10 cellular contexts compared by ENCODE assay signal in the genomic region with DNA sequence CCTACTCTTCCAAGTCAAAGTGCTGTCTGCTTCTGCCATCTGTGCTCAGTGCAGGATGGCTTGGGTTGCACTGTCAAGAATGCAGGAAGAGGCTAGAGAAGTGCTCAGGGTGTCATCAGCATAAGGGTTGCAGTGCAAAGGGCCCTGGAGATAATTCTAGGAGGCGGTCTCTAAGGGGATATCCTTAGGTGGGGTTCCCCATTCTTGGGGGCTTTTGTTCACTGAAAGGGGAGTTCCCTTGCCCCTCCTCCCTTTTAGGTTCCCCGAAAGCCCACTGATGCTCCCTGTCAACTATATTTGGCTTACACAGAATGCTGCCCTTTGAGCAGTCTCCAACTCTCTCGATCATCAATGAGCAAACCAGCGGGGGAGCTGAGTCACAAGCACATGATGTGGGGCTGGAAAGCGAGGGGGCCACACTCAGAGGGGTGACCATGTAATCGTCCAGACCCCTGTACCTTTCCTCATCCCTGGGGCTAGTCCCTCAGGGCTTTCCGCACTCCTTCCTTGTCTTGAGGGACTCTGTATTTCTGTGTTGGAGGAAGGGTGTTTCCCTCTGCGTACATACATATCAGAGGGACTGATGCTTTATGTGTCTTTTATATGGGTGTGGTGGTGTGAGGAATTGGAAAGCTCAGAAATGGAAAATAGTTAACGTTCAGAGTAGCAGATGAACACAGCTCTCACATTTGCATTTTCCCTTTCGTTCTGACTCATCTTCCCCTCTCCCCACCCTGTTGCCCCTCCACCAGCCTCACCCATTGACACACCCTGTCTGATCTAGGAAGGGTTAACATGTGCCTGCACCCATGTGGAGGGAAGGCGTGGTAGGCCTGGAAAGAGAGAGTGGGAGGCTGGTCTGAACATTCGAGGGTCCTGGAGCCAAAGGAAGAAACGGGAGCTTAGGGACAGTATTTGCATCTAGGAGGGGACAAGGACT. TPM values are rescaled to one million over a fixed set of nuclear protein-coding genes. Genes with fewer than 3 reads are reported as not detected.
DNase-seq lines count a peak whose midpoint lies in the region; ATAC-seq, FAIRE-seq and TF ChIP-seq lines count a peak whose summit lies in the region.
"Had no signal": no experiment of that assay in that cellular context is flagged by ENCODE, and none has a peak within 500 bp of the region (broad histone marks: within the 10 kb centered on the region; RNA-seq: fewer than 3 reads in every experiment).

No MANE protein-coding gene starts in this region.

- peaks cover 5% of the 10 kb centered on the region for H3K4me1 ChIP-seq in osteoblast (ENCODE audit: insufficient read depth, low read length)
- H3K4me1 ChIP-seq in left ventricle myocardium inferior: peaks cover 9% of the 10 kb centered on the region

- no peak overlapping the region for H3K4me2 ChIP-seq in osteoblast (ENCODE audit: insufficient read depth, low read length)

- no peak for TF ChIP-seq CTCF in osteoblast (IDR thresholded peaks at IDR 0.05; ENCODE audit: extremely low read depth, low read depth, low read length)
- no peak for TF ChIP-seq CTCF in left ventricle myocardium inferior (IDR thresholded peaks at IDR 0.05; ENCODE audit: borderline replicate concordance)

- peak; percentile 28 for ATAC-seq in GM21619 (IDR thresholded peaks at IDR 0.05; ENCODE audit: unreplicated experiment)

- H3K9me3 ChIP-seq in osteoblast (ENCODE audit: low read depth, low read length) (no peaks in the 10 kb centered on the region), left ventricle myocardium inferior (replicated peaks) (no peaks in the 10 kb centered on the region)

- peak; percentile 51 for TF ChIP-seq POLR2A in GM12891 (IDR thresholded peaks at IDR 0.05; ENCODE audit: low read depth, low read length)

- H3K27me3 ChIP-seq in osteoblast (ENCODE audit: insufficient read depth, low read length) (no peaks in the 10 kb centered on the region), left ventricle myocardium inferior (ENCODE audit: low read depth) (peaks cover 15% of the 10 kb centered on the region)

- H3K4me3 ChIP-seq in osteoblast (ENCODE audit: insufficient read depth, low read length): no peak overlapping the region
- no peak overlapping the region for H3K4me3 ChIP-seq in left ventricle myocardium inferior

- H3K36me3 ChIP-seq in osteoblast (ENCODE audit: insufficient read depth, low read length): no peaks in the 10 kb centered on the region
- no peaks in the 10 kb centered on the region for H3K36me3 ChIP-seq in left ventricle myocardium inferior

- DNase-seq in GM12891 (ENCODE audit: insufficient read length, low spot score) (peak; percentile 43), osteoblast (ENCODE audit: insufficient read length, low spot score, missing footprints) (peak; percentile 75), NCI-H446 (lab: John Stamatoyannopoulos, UW) (no peak), H4 (ENCODE audit: low spot score) (no peak), left ventricle myocardium inferior (no peak), HPDE6-E6E7 (ENCODE audit: extremely low spot score) (no peak)
- DNase-seq in activated CD4-positive, alpha-beta T cell treated with anti-CD3 and anti-CD28 coated beads for 48 hours: peak; percentile 81

- H3K27ac ChIP-seq in osteoblast (ENCODE audit: low read depth, low read length) (no peak overlapping the region), left ventricle myocardium inferior (replicated peaks) (no peak overlapping the region)

- H4K20me1 ChIP-seq in osteoblast (ENCODE audit: insufficient read depth, low read length): no peaks in the 10 kb centered on the region

- H2AFZ ChIP-seq in osteoblast (ENCODE audit: low read length): no peak overlapping the region

- H3K79me2 ChIP-seq in osteoblast (ENCODE audit: insufficient read depth, low read length): peaks cover 4% of the 10 kb centered on the region

- FAIRE-seq in GM12891 (lab: Jason Lieb, UNC): peak; percentile 99
- FAIRE-seq: TTC549 had no signal

- intact Hi-C loops in left ventricle myocardium inferior (cut with micrococcal nuclease): no loop called here

TF ChIP-seq in GM12891, 5 proteins besides CTCF, POLR2A, EP300 and RAD21:
- peak; percentile 100 for TF ChIP-seq POU2F2 (IDR thresholded peaks at IDR 0.05; ENCODE audit: low read depth, low read length)
- TF ChIP-seq TAF1 (IDR thresholded peaks at IDR 0.05; ENCODE audit: low read depth, low read length): peak; percentile 29; the same call in 1 of the 2 replicates
- TF ChIP-seq SPI1 (IDR thresholded peaks at IDR 0.05; ENCODE audit: low read depth, low read length): peak; percentile 53
- peak; percentile 49; the same call in 1 of the 2 replicates for TF ChIP-seq POLR2AphosphoS5 (IDR thresholded peaks at IDR 0.05; ENCODE audit: low read depth, low read length)
- no peak for TF ChIP-seq PAX5 (IDR thresholded peaks at IDR 0.05; ENCODE audit: insufficient read depth, low read length, severe bottlenecking)

RNA-seq across cellular contexts. Expression of a gene that starts 6.7 kb away (rescaled TPM):
- polyA plus RNA-seq in GM12891 (2012; ENCODE audit: low read depth, missing spikeins): 31.2 TPM
- total RNA-seq in osteoblast (not detected in 2 replicates), left ventricle myocardium inferior (not detected)
- not detected in 2 replicates for total RNA-seq in H4 (2014; rRNA removed; shearing (Covaris generic))
- total RNA-seq: LHCN-M2 had no signal

RNA-seq across cellular contexts. Expression of a gene that starts 6.7 kb away (rescaled TPM):
- polyA plus RNA-seq in GM12891 (2012; ENCODE audit: low read depth, missing spikeins): 23.7 TPM
- total RNA-seq in osteoblast (6.5 and 6.8 TPM in 2 replicates), left ventricle myocardium inferior (12.8 TPM)
- total RNA-seq in H4 (2014; rRNA removed; shearing (Covaris generic)): 4.9 and 8.8 TPM in 2 replicates

RNA-seq across cellular contexts. Expression of a gene that starts 31.2 kb away (rescaled TPM):
- 39.6 TPM for polyA plus RNA-seq in GM12891 (2012; ENCODE audit: low read depth, missing spikeins)
- 0.72 and 0.88 TPM in 2 replicates for total RNA-seq in osteoblast
- 6.2 and 31.2 TPM in 2 replicates for total RNA-seq in H4 (2014; rRNA removed; shearing (Covaris generic))
- total RNA-seq in left ventricle myocardium inferior: 4.9 TPM

RNA-seq across cellular contexts. Expression of a gene that starts 34.2 kb away (rescaled TPM):
- polyA plus RNA-seq in GM12891 (2012; ENCODE audit: low read depth, missing spikeins): 18.8 TPM
- 5.8 and 8.8 TPM in 2 replicates for total RNA-seq in osteoblast
- total RNA-seq in H4 (2014; rRNA removed; shearing (Covaris generic)): 25.2 and 27.5 TPM in 2 replicates
- total RNA-seq in left ventricle myocardium inferior: 24.9 TPM

RNA-seq across cellular contexts. Expression of a gene that starts 34.4 kb away (rescaled TPM):
- polyA plus RNA-seq in GM12891 (2012; ENCODE audit: low read depth, missing spikeins): 31.0 TPM
- total RNA-seq in osteoblast: 8.8 and 11.6 TPM in 2 replicates
- total RNA-seq in H4 (2014; rRNA removed; shearing (Covaris generic)): 91.4 and 100 TPM in 2 replicates
- 43.1 TPM for total RNA-seq in left ventricle myocardium inferior

Comparison
In these comparisons a context has a peak if more than half of its experiments do, and no peak if none do; other contexts are left out.
1. DNase-seq: peak in GM12891 (single experiment), activated CD4-positive, alpha-beta T cell treated with anti-CD3 and anti-CD28 coated beads for 48 hours (single experiment) and osteoblast (single experiment); none in NCI-H446 (0 of 2), H4 (single experiment), left ventricle myocardium inferior (single experiment) and HPDE6-E6E7 (single experiment).